8 cellular contexts compared by ENCODE assay signal in the genomic region with DNA sequence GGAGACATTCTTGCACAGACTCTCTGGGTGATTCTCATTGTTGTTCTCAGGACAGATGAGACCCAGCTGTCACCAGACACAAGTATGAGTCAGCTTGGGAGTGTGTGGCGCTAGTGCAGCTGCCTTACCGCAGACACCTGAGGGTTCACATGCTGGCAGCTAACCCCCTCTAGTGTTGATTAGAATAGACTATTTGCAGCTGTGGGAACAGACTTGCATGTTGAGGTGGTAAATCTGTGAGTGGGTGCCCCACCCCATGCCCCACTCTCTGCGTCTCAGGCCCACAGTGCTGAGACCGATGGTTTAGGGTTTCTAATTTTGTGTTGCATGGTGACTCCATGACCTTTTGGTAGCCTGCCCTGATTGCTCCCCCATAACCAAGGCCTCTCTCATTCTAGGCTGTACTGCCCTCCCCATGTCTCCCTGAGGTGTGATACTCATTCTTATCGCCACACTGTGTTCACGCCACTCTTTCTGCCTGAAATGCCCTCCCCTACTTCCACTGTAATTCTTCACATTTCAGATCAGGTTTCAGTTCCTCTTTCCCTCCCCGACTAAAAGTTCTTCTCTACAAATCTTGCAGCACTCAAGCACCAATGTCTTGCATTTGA.
DNase-seq lines count a peak whose midpoint lies in the region; ATAC-seq and TF ChIP-seq lines count a peak whose summit lies in the region.

No MANE protein-coding gene starts in this region.

- H3K27me3 ChIP-seq in SK-N-SH (ENCODE audit: insufficient read depth) = peaks cover 17% of the 10 kb centered on the region

- no peaks in the 10 kb centered on the region for H3K9me3 ChIP-seq in SK-N-SH

- no peaks in the 10 kb centered on the region for H3K9me3 Mint-ChIP-seq in natural killer cell
- no peaks in the 10 kb centered on the region for H3K9me3 Mint-ChIP-seq in natural killer cell treated with Interleukin-12 subunit alpha and Interleukin-12 subunit beta and Interleukin-15 and Interleukin-18, amount 100 ng/mL, for 72 hours

- peak; percentile 56 for TF ChIP-seq RAD21 in SK-N-SH (IDR thresholded peaks at IDR 0.05; ENCODE audit: low read length)

- ATAC-seq in natural killer cell (peak in 2 of 3 donors; percentile 38 to 54), left colon (peak; percentile 98)
- ATAC-seq in natural killer cell treated with Interleukin-12 subunit alpha and Interleukin-12 subunit beta and Interleukin-15 and Interleukin-18, amount 100 ng/mL, for 72 hours = no peak
- no peak for ATAC-seq in activated CD4-positive, CD25-positive, alpha-beta regulatory T cell treated with anti-CD3 and anti-CD28 coated beads, Interleukin-2, amount 50 U/mL, for 24 hours

- WGBS in SK-N-SH (ENCODE audit: low lambda C conversion rate) = 63% methylated on average over 3 of the region's 7 CpGs

- no peak overlapping the region for H2AFZ ChIP-seq in SK-N-SH (ENCODE audit: low read depth)

- H3K4me1 ChIP-seq in SK-N-SH (ENCODE audit: control insufficient read depth in 1 of 2, insufficient read depth in 2 of 2, low read depth in 1 of 2, low read length in 1 of 2) = peaks cover 0 to 3% of the 10 kb centered on the region in 2 experiments; a peak in 1 of 4 replicates

- no peak overlapping the region for H3K27ac ChIP-seq in SK-N-SH (ENCODE audit: low read depth in 2 of 2, low read length in 1 of 2)

- no peak overlapping the region for H3K9ac ChIP-seq in SK-N-SH

- no peaks in the 10 kb centered on the region for H3K36me3 ChIP-seq in SK-N-SH (replicated peaks in 1 of 2; ENCODE audit: control insufficient read depth in 1 of 2, insufficient read depth in 2 of 2, low read length in 1 of 2)

- H3K36me3 Mint-ChIP-seq in natural killer cell = no peaks in the 10 kb centered on the region
- H3K36me3 Mint-ChIP-seq in natural killer cell treated with Interleukin-12 subunit alpha and Interleukin-12 subunit beta and Interleukin-15 and Interleukin-18, amount 100 ng/mL, for 72 hours = no peaks in the 10 kb centered on the region

- no peak for DNase-seq in natural killer cell
- no peak for DNase-seq in natural killer cell treated with Interleukin-12 subunit alpha and Interleukin-12 subunit beta and Interleukin-15 and Interleukin-18, amount 100 ng/mL, for 72 hours (ENCODE audit: low spot score)
- DNase-seq in HFF-Myc (ENCODE audit: extremely low read depth, low read depth) = peak; percentile 46
- peak; percentile 4 for DNase-seq in LoVo (ENCODE audit: low spot score)
- DNase-seq in SK-N-SH = peak; percentile 36
- peak; percentile 45 to 59 for DNase-seq in left colon
- no peak for DNase-seq in amniotic stem cell (lab: John Stamatoyannopoulos, UW)

- TF ChIP-seq CTCF in natural killer cell (IDR thresholded peaks at IDR 0.05) = no peak
- TF ChIP-seq CTCF in HFF-Myc (IDR thresholded peaks at IDR 0.05; ENCODE audit: low read depth, low read length, missing control alignments) = peak; percentile 34
- TF ChIP-seq CTCF in SK-N-SH (IDR thresholded peaks at IDR 0.05) = peak; percentile 55

- H3K4me1 Mint-ChIP-seq in natural killer cell = no peaks in the 10 kb centered on the region
- H3K4me1 Mint-ChIP-seq in natural killer cell treated with Interleukin-12 subunit alpha and Interleukin-12 subunit beta and Interleukin-15 and Interleukin-18, amount 100 ng/mL, for 72 hours (ENCODE audit: low read depth in 2 of 2) = peaks cover 0 to 4% of the 10 kb centered on the region in 2 donors

- peaks cover 7 to 9% of the 10 kb centered on the region in 2 donors for H3K27me3 Mint-ChIP-seq in natural killer cell (ENCODE audit: low read depth in 2 of 2)
- peaks cover 6 to 9% of the 10 kb centered on the region in 2 donors for H3K27me3 Mint-ChIP-seq in natural killer cell treated with Interleukin-12 subunit alpha and Interleukin-12 subunit beta and Interleukin-15 and Interleukin-18, amount 100 ng/mL, for 72 hours

- TF ChIP-seq EP300 in SK-N-SH (IDR thresholded peaks at IDR 0.05; ENCODE audit: borderline replicate concordance in 1 of 2, low read depth in 1 of 2, low read length in 1 of 2) = no peak

- no peaks in the 10 kb centered on the region for H4K20me1 ChIP-seq in SK-N-SH (ENCODE audit: insufficient read depth)

- no peaks in the 10 kb centered on the region for H3K79me2 ChIP-seq in SK-N-SH (ENCODE audit: insufficient read depth)

- CTCF ChIA-PET in SK-N-SH (lab: Yijun Ruan, JAX) = interaction anchor here (0.7 to 2.5 kb wide), 7 partner anchors 14 to 467 kb away, joined by 3 to 9 read pairs (median 3); no protein-coding TSS in a partner anchor

- H3F3A ChIP-seq in SK-N-SH (replicated peaks; ENCODE audit: insufficient read depth) = no peaks in the 10 kb centered on the region

- no peaks in the 10 kb centered on the region for H3K9me2 ChIP-seq in SK-N-SH

- intact Hi-C loops in natural killer cell (cut with micrococcal nuclease) (no loop called here), left colon (cut with DNase I, micrococcal nuclease) (no loop called here)

- H3K4me3 ChIP-seq in HFF-Myc (replicated peaks; ENCODE audit: low read depth, low read length) (no peak overlapping the region), SK-N-SH (ENCODE audit: low read depth in 2 of 2, low read length in 1 of 2) (no peak overlapping the region)

- no peak overlapping the region for H3K4me2 ChIP-seq in SK-N-SH

- no peak overlapping the region for H3K27ac Mint-ChIP-seq in natural killer cell
- H3K27ac Mint-ChIP-seq in natural killer cell treated with Interleukin-12 subunit alpha and Interleukin-12 subunit beta and Interleukin-15 and Interleukin-18, amount 100 ng/mL, for 72 hours = no peak overlapping the region

- no peak overlapping the region for H3K4me3 Mint-ChIP-seq in natural killer cell
- H3K4me3 Mint-ChIP-seq in natural killer cell treated with Interleukin-12 subunit alpha and Interleukin-12 subunit beta and Interleukin-15 and Interleukin-18, amount 100 ng/mL, for 72 hours = no peak overlapping the region

- POLR2A ChIA-PET in SK-N-SH (lab: Yijun Ruan, JAX) = no interaction called here

TF ChIP-seq in SK-N-SH, 30 proteins besides CTCF, POLR2A, EP300 and RAD21:
- TF ChIP-seq FOSL2 (IDR thresholded peaks at IDR 0.05; ENCODE audit: borderline replicate concordance, low read depth) = no peak
- TF ChIP-seq SMC3 (IDR thresholded peaks at IDR 0.05; ENCODE audit: low read depth, low read length) = peak; percentile 36
- TF ChIP-seq TCF12 (IDR thresholded peaks at IDR 0.05) = peak; percentile 34; the same call in 1 of the 2 replicates
- no peak for TF ChIP-seq PBX3 (IDR thresholded peaks at IDR 0.05)
- TF ChIP-seq, protein P1, sequence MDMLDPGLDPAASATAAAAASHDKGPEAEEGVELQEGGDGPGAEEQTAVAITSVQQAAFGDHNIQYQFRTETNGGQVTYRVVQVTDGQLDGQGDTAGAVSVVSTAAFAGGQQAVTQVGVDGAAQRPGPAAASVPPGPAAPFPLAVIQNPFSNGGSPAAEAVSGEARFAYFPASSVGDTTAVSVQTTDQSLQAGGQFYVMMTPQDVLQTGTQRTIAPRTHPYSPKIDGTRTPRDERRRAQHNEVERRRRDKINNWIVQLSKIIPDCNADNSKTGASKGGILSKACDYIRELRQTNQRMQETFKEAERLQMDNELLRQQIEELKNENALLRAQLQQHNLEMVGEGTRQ (IDR thresholded peaks at IDR 0.05; ENCODE audit: borderline replicate concordance, low read depth, low read length) = no peak
- TF ChIP-seq ELF1 (IDR thresholded peaks at IDR 0.05) = no peak
- TF ChIP-seq TAF1 (IDR thresholded peaks at IDR 0.05; ENCODE audit: borderline replicate concordance, low read depth, low read length) = no peak
- TF ChIP-seq YY1 (IDR thresholded peaks at IDR 0.05; ENCODE audit: low read depth) = no peak
- no peak for TF ChIP-seq GATA2 (CRISPR knock-in tag; IDR thresholded peaks at IDR 0.05)

Comparison
In these comparisons a context has a peak if more than half of its experiments do, and no peak if none do; other contexts are left out.
1. ATAC-seq: peak in natural killer cell (2 of 3) and left colon (single experiment); none in natural killer cell treated with Interleukin-12 subunit alpha and Interleukin-12 subunit beta and Interleukin-15 and Interleukin-18, amount 100 ng/mL, for 72 hours (0 of 2) and activated CD4-positive, CD25-positive, alpha-beta regulatory T cell treated with anti-CD3 and anti-CD28 coated beads, Interleukin-2, amount 50 U/mL, for 24 hours (0 of 2).
2. DNase-seq: peak in HFF-Myc (single experiment), LoVo (single experiment), SK-N-SH (single experiment) and left colon (2 of 2); none in natural killer cell (single experiment), natural killer cell treated with Interleukin-12 subunit alpha and Interleukin-12 subunit beta and Interleukin-15 and Interleukin-18, amount 100 ng/mL, for 72 hours (single experiment) and amniotic stem cell (single experiment).